ENCODE assay signal across 8 cellular contexts in genomic region chr7:142412551-142413193, GRCh38.
DNase-seq lines count a peak whose midpoint lies in the region; ATAC-seq, FAIRE-seq and TF ChIP-seq lines count a peak whose summit lies in the region.

No MANE protein-coding gene starts in this region.

- H3K9me3 Mint-ChIP-seq in CD4-positive, CD25-positive, alpha-beta regulatory T cell: no peaks in the 10 kb centered on the region

- H3K4me3 Mint-ChIP-seq in CD4-positive, CD25-positive, alpha-beta regulatory T cell: peak overlapping the region in 2 of 4 donors; percentile 19 to 24

- H3K27ac Mint-ChIP-seq in CD4-positive, CD25-positive, alpha-beta regulatory T cell: peak overlapping the region in 1 of 3 donors; percentile 45

- H3K79me2 ChIP-seq in OCI-LY7 (ENCODE audit: insufficient read depth, low read depth, low read length) (no peaks in the 10 kb centered on the region), HepG2 (ENCODE audit: insufficient read depth, low read length) (no peaks in the 10 kb centered on the region)

- no TSS peak for BruUV-seq in OCI-LY7 (replicated peaks; lab: Mats Ljungman, UMichigan)
- no TSS peak for BruUV-seq in HepG2 (replicated peaks; lab: Mats Ljungman, UMichigan)

- in situ Hi-C loops in astrocyte of the cerebellum (cut with HindIII; ENCODE audit: low sequenced_read_pairs) (no loop called here), HepG2 (cut with HindIII; ENCODE audit: extremely low pct_ligation_motif_present, low pct_unique_long_range_greater_than_20kb) (no loop called here)

- FAIRE-seq in HepG2 (lab: Jason Lieb, UNC): no peak

- H3K4me1 ChIP-seq in CD4-positive, CD25-positive, alpha-beta regulatory T cell (ENCODE audit: control insufficient read depth, insufficient read depth, low read length, poor library complexity, severe bottlenecking): peaks cover 4% of the 10 kb centered on the region
- H3K4me1 ChIP-seq in OCI-LY7 (ENCODE audit: insufficient read depth, low read length, poor library complexity, severe bottlenecking) (no peaks in the 10 kb centered on the region), HepG2 (ENCODE audit: insufficient read depth, low read length) (no peaks in the 10 kb centered on the region), upper lobe of right lung (no peaks in the 10 kb centered on the region), right atrium auricular region (no peaks in the 10 kb centered on the region)

- peak; percentile 91 for TF ChIP-seq CTCF in OCI-LY7 (conservative IDR thresholded peaks at IDR 0.05; ENCODE audit: low read length)
- peak; percentile 76 for TF ChIP-seq CTCF in astrocyte of the cerebellum (IDR thresholded peaks at IDR 0.05; ENCODE audit: low read depth, low read length, missing control alignments)
- TF ChIP-seq CTCF in HepG2 (CRISPR knock-in tag; IDR thresholded peaks at IDR 0.05): peak; percentile 60
- TF ChIP-seq CTCF in upper lobe of right lung (IDR thresholded peaks at IDR 0.05): peak; percentile 43
- TF ChIP-seq CTCF in right atrium auricular region (IDR thresholded peaks at IDR 0.05): peak in 1 of 2 donors; percentile 34

- no peak overlapping the region for H3K9ac ChIP-seq in HepG2 (ENCODE audit: insufficient read depth, low read depth, low read length)

- H2AFZ ChIP-seq in OCI-LY7 (ENCODE audit: low read length): no peak overlapping the region
- H2AFZ ChIP-seq in HepG2 (ENCODE audit: low read length): no peak overlapping the region

- H3K27me3 ChIP-seq in CD4-positive, CD25-positive, alpha-beta regulatory T cell (ENCODE audit: control insufficient read depth, insufficient read depth, low read length): peaks cover 2% of the 10 kb centered on the region
- no peaks in the 10 kb centered on the region; a peak in 2 of 5 replicates for H3K27me3 ChIP-seq in HepG2 (ENCODE audit: control insufficient read depth in 1 of 2, insufficient read depth in 2 of 2, low read length in 2 of 2)
- H3K27me3 ChIP-seq in upper lobe of right lung: no peaks in the 10 kb centered on the region
- H3K27me3 ChIP-seq in right atrium auricular region: no peaks in the 10 kb centered on the region

- peaks cover 3 to 9% (median 6%) of the 10 kb centered on the region in 4 donors for H3K4me1 Mint-ChIP-seq in CD4-positive, CD25-positive, alpha-beta regulatory T cell

- no peaks in the 10 kb centered on the region for H3K36me3 Mint-ChIP-seq in CD4-positive, CD25-positive, alpha-beta regulatory T cell

- H3K27me3 Mint-ChIP-seq in CD4-positive, CD25-positive, alpha-beta regulatory T cell: peaks cover 12% of the 10 kb centered on the region

- H3K27ac ChIP-seq in CD4-positive, CD25-positive, alpha-beta regulatory T cell (ENCODE audit: insufficient read depth, low read length, poor library complexity, severe bottlenecking): no peak overlapping the region
- H3K27ac ChIP-seq in OCI-LY7 (ENCODE audit: low read depth, low read length, poor library complexity, severe bottlenecking) (no peak overlapping the region), HepG2 (ENCODE audit: extremely low read length, insufficient read depth, low read length) (no peak overlapping the region), upper lobe of right lung (no peak overlapping the region), right atrium auricular region (no peak overlapping the region)

- no peak for TF ChIP-seq POLR2A in HepG2 (IDR thresholded peaks at IDR 0.05; ENCODE audit: insufficient read depth in 1 of 2, low read depth in 2 of 2, low read length in 2 of 2)

- peak; percentile 16 to 65 (median 43) for DNase-seq in CD4-positive, CD25-positive, alpha-beta regulatory T cell
- peak; percentile 59 for DNase-seq in OCI-LY7 (ENCODE audit: low spot score)
- peak; percentile 32 for DNase-seq in astrocyte of the cerebellum (ENCODE audit: low read depth)
- peak; percentile 23 for DNase-seq in HepG2 (ENCODE audit: low spot score)
- DNase-seq in upper lobe of right lung: no peak
- DNase-seq in right atrium auricular region (ENCODE audit: low spot score): no peak

- POLR2A ChIA-PET in OCI-LY7 (lab: Charles Lee) (no interaction called here), HepG2 (lab: Yijun Ruan, JAX) (no interaction called here)

- TF ChIP-seq EP300 in HepG2 (IDR thresholded peaks at IDR 0.05; ENCODE audit: low read depth in 2 of 2, low read length in 2 of 2) (no peak), HepG2 (CRISPR knock-in tag; IDR thresholded peaks at IDR 0.05; ENCODE audit: borderline replicate concordance) (no peak)

- peak; percentile 62 to 65 for ATAC-seq in CD4-positive, CD25-positive, alpha-beta regulatory T cell (ENCODE audit: low read depth in 2 of 2)
- peak; percentile 87 for ATAC-seq in GM18867 (IDR thresholded peaks at IDR 0.05; ENCODE audit: unreplicated experiment)
- peak; percentile 82 for ATAC-seq in HG02981 (IDR thresholded peaks at IDR 0.05; ENCODE audit: unreplicated experiment)
- ATAC-seq in HepG2: peak; percentile 76
- ATAC-seq in upper lobe of right lung: peak; percentile 71

- no peaks in the 10 kb centered on the region for H3K9me3 ChIP-seq in CD4-positive, CD25-positive, alpha-beta regulatory T cell (ENCODE audit: control insufficient read depth in 2 of 2, low read length in 2 of 2)
- H3K9me3 ChIP-seq in OCI-LY7 (ENCODE audit: low read length): no peaks in the 10 kb centered on the region
- no peaks in the 10 kb centered on the region for H3K9me3 ChIP-seq in HepG2 (ENCODE audit: low read length)
- H3K9me3 ChIP-seq in upper lobe of right lung: no peaks in the 10 kb centered on the region
- no peaks in the 10 kb centered on the region for H3K9me3 ChIP-seq in right atrium auricular region

- no peaks in the 10 kb centered on the region for H3K36me3 ChIP-seq in CD4-positive, CD25-positive, alpha-beta regulatory T cell (ENCODE audit: control insufficient read depth, insufficient read depth, low read length)
- H3K36me3 ChIP-seq in OCI-LY7 (ENCODE audit: insufficient read depth, low read length): no peaks in the 10 kb centered on the region
- H3K36me3 ChIP-seq in HepG2 (replicated peaks in 1 of 2; ENCODE audit: control insufficient read depth in 1 of 2, insufficient read depth in 2 of 2, low read length in 2 of 2): no peaks in the 10 kb centered on the region
- no peaks in the 10 kb centered on the region for H3K36me3 ChIP-seq in upper lobe of right lung
- H3K36me3 ChIP-seq in right atrium auricular region: no peaks in the 10 kb centered on the region

- no peak overlapping the region for H3K4me3 ChIP-seq in CD4-positive, CD25-positive, alpha-beta regulatory T cell (ENCODE audit: low read depth, low read length)
- H3K4me3 ChIP-seq in OCI-LY7 (ENCODE audit: low read depth, low read length, poor library complexity, severe bottlenecking): no peak overlapping the region
- H3K4me3 ChIP-seq in astrocyte of the cerebellum (ENCODE audit: low read depth, low read length): no peak overlapping the region
- no peak overlapping the region for H3K4me3 ChIP-seq in HepG2 (replicated peaks in 1 of 3; ENCODE audit: insufficient read depth in 1 of 3, low read depth in 2 of 3, low read length in 3 of 3)
- no peak overlapping the region for H3K4me3 ChIP-seq in upper lobe of right lung
- H3K4me3 ChIP-seq in right atrium auricular region: no peak overlapping the region

- H3K9me2 ChIP-seq in OCI-LY7 (ENCODE audit: insufficient read depth, low read length): no peaks in the 10 kb centered on the region

- H4K20me1 ChIP-seq in OCI-LY7 (ENCODE audit: insufficient read depth, low read length) (no peaks in the 10 kb centered on the region), HepG2 (ENCODE audit: insufficient read depth, low read length) (no peaks in the 10 kb centered on the region)

- intact Hi-C loops in OCI-LY7 (cut with micrococcal nuclease; ENCODE audit: unreplicated experiment): no loop called here
- intact Hi-C loops in HepG2 (cut with micrococcal nuclease; ENCODE audit: unreplicated experiment): no loop called here
- intact Hi-C loops in upper lobe of right lung (cut with DNase I): no loop called here

- WGBS in HepG2 (ENCODE audit: low lambda C conversion rate): 44% methylated on average over 2 of the region's 2 CpGs

- CTCF ChIA-PET in OCI-LY7 (lab: Charles Lee; ENCODE audit: unreplicated experiment): no interaction called here
- CTCF ChIA-PET in HepG2 (lab: Yijun Ruan, JAX; ENCODE audit: low intra/inter-chr PET ratio, low total read pairs): no interaction called here

- H3K4me2 ChIP-seq in OCI-LY7 (ENCODE audit: low read length) (no peak overlapping the region), HepG2 (ENCODE audit: low read depth, low read length) (no peak overlapping the region)

- TF ChIP-seq RAD21 in HepG2 (CRISPR knock-in tag; IDR thresholded peaks at IDR 0.05): no peak

TF ChIP-seq in HepG2, 621 proteins besides CTCF, POLR2A, EP300 and RAD21:
- TF ChIP-seq NFIB (CRISPR knock-in tag; IDR thresholded peaks at IDR 0.05; ENCODE audit: borderline replicate concordance): no peak
- TF ChIP-seq MAFK (conservative IDR thresholded peaks at IDR 0.05 in 1 of 2, IDR thresholded peaks at IDR 0.05 in 1 of 2; ENCODE audit: low read length in 2 of 2): no peak
- TF ChIP-seq TCF12 (IDR thresholded peaks at IDR 0.05): no peak
- no peak for TF ChIP-seq TCF12 (CRISPR knock-in tag; IDR thresholded peaks at IDR 0.05)
- TF ChIP-seq ARHGAP35 (CRISPR knock-in tag; IDR thresholded peaks at IDR 0.05; ENCODE audit: borderline replicate concordance): no peak
- TF ChIP-seq ZFP82 (CRISPR knock-in tag; IDR thresholded peaks at IDR 0.05; ENCODE audit: borderline replicate concordance): no peak

Comparison
In these comparisons a context has a peak if more than half of its experiments do, and no peak if none do; other contexts are left out.
1. DNase-seq: peak in CD4-positive, CD25-positive, alpha-beta regulatory T cell (3 of 3), OCI-LY7 (single experiment), astrocyte of the cerebellum (single experiment) and HepG2 (single experiment); none in upper lobe of right lung (single experiment) and right atrium auricular region (single experiment).
2. Peak in every context shown above with its lines, with median percentiles within 50 percentile points of each other: ATAC-seq.